ENCODE assay signal across 26 cellular contexts in the genomic region with DNA sequence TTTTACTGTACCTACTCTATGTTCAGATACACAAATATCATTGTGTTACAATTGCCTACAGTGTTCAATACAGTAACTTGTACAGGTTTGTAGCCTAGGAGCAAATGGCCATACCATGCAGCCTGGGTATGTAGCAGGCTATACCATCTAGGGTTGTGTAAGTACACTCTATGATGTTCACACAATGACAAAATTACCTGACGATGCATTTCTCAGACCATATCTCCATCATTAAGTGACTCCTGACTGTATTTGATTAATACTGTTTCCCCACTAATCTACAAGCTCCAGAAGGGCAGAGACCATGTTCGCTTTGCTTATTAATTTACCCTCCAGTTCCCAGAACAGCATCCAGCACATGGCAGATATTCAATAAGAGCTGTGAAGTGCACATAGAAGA.
A peak's percentile ranks its signal among the peaks of the same experiment; 100 is the strongest.
DNase-seq lines count a peak whose midpoint lies in the region; ATAC-seq, FAIRE-seq and TF ChIP-seq lines count a peak whose summit lies in the region.
"Had no signal": no experiment of that assay in that cellular context is flagged by ENCODE, and none has a peak within 500 bp of the region (broad histone marks: within the 10 kb centered on the region; RNA-seq: fewer than 3 reads in every experiment).

No MANE protein-coding gene starts in this region.

- H4K20me1 ChIP-seq in IMR-90 (ENCODE audit: insufficient read depth, low read length), result no peaks in the 10 kb centered on the region
- H4K20me1 ChIP-seq: BLaER1 treated with 17β-estradiol and CSF1 and Interleukin-3, amounts not matched to agents 10 nM and 100 nM had no signal

- H3K9me1 ChIP-seq in IMR-90 (ENCODE audit: insufficient read depth, low read length), result no peaks in the 10 kb centered on the region

- no peaks in the 10 kb centered on the region for H3K36me3 ChIP-seq in IMR-90 (ENCODE audit: control insufficient read depth, insufficient read depth, low read length)
- H3K36me3 ChIP-seq: BLaER1 treated with 17β-estradiol and CSF1 and Interleukin-3, amounts not matched to agents 10 nM and 100 nM had no signal

- H3K4ac ChIP-seq in IMR-90 (ENCODE audit: low read depth, low read length), result no peak overlapping the region

- BruUV-seq in IMR-90 (replicated peaks; lab: Mats Ljungman, UMichigan), result no TSS peak

- no peaks in the 10 kb centered on the region for H3K4me1 Mint-ChIP-seq in type B pancreatic cell (ENCODE audit: unreplicated experiment)
- H3K4me1 Mint-ChIP-seq: B cell had no signal

- no peaks in the 10 kb centered on the region for H3K9me3 ChIP-seq in A549
- no peaks in the 10 kb centered on the region for H3K9me3 ChIP-seq in IMR-90 (ENCODE audit: control insufficient read depth, insufficient read depth, low read length)
- H3K9me3 ChIP-seq: Caco-2 had no signal

- H3K27ac ChIP-seq in A549 (no peak overlapping the region), IMR-90 (ENCODE audit: insufficient read depth, low read length) (no peak overlapping the region)
- H3K27ac ChIP-seq: BLaER1 treated with 17β-estradiol and CSF1 and Interleukin-3, amounts not matched to agents 10 nM and 100 nM; C4-2B had no signal

- H3K4me1 ChIP-seq in A549 (no peaks in the 10 kb centered on the region), IMR-90 (ENCODE audit: control insufficient read depth, insufficient read depth, low read length) (no peaks in the 10 kb centered on the region)
- H3K4me1 ChIP-seq: BLaER1 treated with 17β-estradiol and CSF1 and Interleukin-3, amounts not matched to agents 10 nM and 100 nM; Caco-2 had no signal

- no peaks in the 10 kb centered on the region for H3K79me1 ChIP-seq in IMR-90 (ENCODE audit: low read depth in 1 of 2, low read length in 2 of 2)

- no peaks in the 10 kb centered on the region for H3K27me3 ChIP-seq in IMR-90 (ENCODE audit: control insufficient read depth, insufficient read depth, low read length)
- H3K27me3 ChIP-seq: BLaER1 treated with 17β-estradiol and CSF1 and Interleukin-3, amounts not matched to agents 10 nM and 100 nM had no signal

- in situ Hi-C loops in IMR-90 (cut with MboI; ENCODE audit: low sequenced_read_pairs), result no loop called here

- H2BK20ac ChIP-seq in IMR-90 (ENCODE audit: low read depth, low read length), result no peak overlapping the region

- FAIRE-seq in A549 (lab: Jason Lieb, UNC) (no peak), D721Med (lab: Jason Lieb, UNC) (peak; percentile 63)
- FAIRE-seq: A204.1, G401.6, GM12891, GM19239 had no signal

- no peak overlapping the region for H4K5ac ChIP-seq in IMR-90 (ENCODE audit: low read depth, low read length)

- peaks cover 11% of the 10 kb centered on the region for H3K9me3 Mint-ChIP-seq in type B pancreatic cell
- H3K9me3 Mint-ChIP-seq: CD4-positive, alpha-beta T cell; CD8-positive, alpha-beta T cell had no signal

- CTCF ChIA-PET in A549 (lab: Yijun Ruan, JAX), result no interaction called here
- CTCF ChIA-PET in IMR-90 (lab: Yijun Ruan, JAX), result no interaction called here

- TF ChIP-seq CTCF in A549 (IDR thresholded peaks at IDR 0.05), result no peak
- no peak for TF ChIP-seq CTCF in D721Med (IDR thresholded peaks at IDR 0.05; ENCODE audit: insufficient read depth, missing control alignments)
- no peak for TF ChIP-seq CTCF in IMR-90 (conservative IDR thresholded peaks at IDR 0.05; ENCODE audit: low read depth, low read length)
- no peak for TF ChIP-seq CTCF in type B pancreatic cell (conservative IDR thresholded peaks at IDR 0.05)
- TF ChIP-seq CTCF in lower leg skin (IDR thresholded peaks at IDR 0.05), result no peak

- no peak overlapping the region for H2BK15ac ChIP-seq in IMR-90 (ENCODE audit: low read depth, low read length)

- no peak overlapping the region for H3K4me3 ChIP-seq in A549
- H3K4me3 ChIP-seq in IMR-90 (ENCODE audit: insufficient read depth, low read depth, low read length), result no peak overlapping the region
- no peak overlapping the region for H3K4me3 ChIP-seq in lower leg skin (ENCODE audit: low read depth, poor library complexity, severe bottlenecking)
- H3K4me3 ChIP-seq: BLaER1 treated with 17β-estradiol and CSF1 and Interleukin-3, amounts not matched to agents 10 nM and 100 nM had no signal

- no peak overlapping the region for H2BK5ac ChIP-seq in IMR-90 (ENCODE audit: low read depth, low read length, poor library complexity, severe bottlenecking)

- H3K4me2 ChIP-seq in A549 (no peak overlapping the region), IMR-90 (ENCODE audit: low read depth, low read length) (no peak overlapping the region)
- H3K4me2 ChIP-seq: BLaER1 treated with 17β-estradiol and CSF1 and Interleukin-3, amounts not matched to agents 10 nM and 100 nM had no signal

- 49% methylated on average over 2 of the region's 2 CpGs for WGBS in A549 (ENCODE audit: missing lambda C conversion rate)
- WGBS in IMR-90 (ENCODE audit: extremely low coverage in 2 of 2, insufficient read length in 1 of 2), 2 experiments, result no CpG with 5 or more reads among the region's 2 CpGs
- 92 to 97% methylated on average over 2 of the region's 2 CpGs for WGBS in lower leg skin, 2 donors

- peaks cover 3% of the 10 kb centered on the region for H3K27me3 Mint-ChIP-seq in type B pancreatic cell
- H3K27me3 Mint-ChIP-seq: B cell had no signal

- no peaks in the 10 kb centered on the region for H3K36me3 Mint-ChIP-seq in type B pancreatic cell
- H3K36me3 Mint-ChIP-seq: CD8-positive, alpha-beta T cell had no signal

- H2BK120ac ChIP-seq in IMR-90 (ENCODE audit: low read depth, low read length), result no peak overlapping the region

- no peak overlapping the region for H3K56ac ChIP-seq in IMR-90 (ENCODE audit: extremely low read depth, insufficient read depth, low read length)

- no peak overlapping the region for H2AFZ ChIP-seq in IMR-90 (replicated peaks; ENCODE audit: low read length, poor library complexity)

- TF ChIP-seq RAD21 in A549 (conservative IDR thresholded peaks at IDR 0.05 in 1 of 2, IDR thresholded peaks at IDR 0.05 in 1 of 2) (no peak), IMR-90 (IDR thresholded peaks at IDR 0.05; ENCODE audit: low read length) (no peak)

- intact Hi-C loops in IMR-90 (cut with micrococcal nuclease), result no loop called here
- intact Hi-C loops in lower leg skin (cut with DNase I; ENCODE audit: low total_unique reads), result no loop called here

- H3K18ac ChIP-seq in IMR-90 (ENCODE audit: low read depth, low read length), result no peak overlapping the region

- no peak overlapping the region for H4K8ac ChIP-seq in IMR-90 (ENCODE audit: low read depth in 2 of 2, low read length in 2 of 2)

- dilution Hi-C loops in IMR-90 (cut with HindIII; ENCODE audit: low sequenced_read_pairs, unreplicated experiment), result no loop called here

- H2AK9ac ChIP-seq in IMR-90 (replicated peaks; ENCODE audit: low read depth, low read length, poor library complexity), result no peak overlapping the region

- H2AK5ac ChIP-seq in IMR-90 (ENCODE audit: low read depth, low read length), result no peak overlapping the region

- H3K14ac ChIP-seq in IMR-90 (replicated peaks; ENCODE audit: low read depth, low read length), result no peak overlapping the region

- no peak overlapping the region for H3K23ac ChIP-seq in IMR-90 (ENCODE audit: low read depth, low read length)

- no peak for TF ChIP-seq EP300 in A549 (IDR thresholded peaks at IDR 0.05)

- H3K9ac ChIP-seq in IMR-90 (ENCODE audit: low read depth, low read length), result no peak overlapping the region
- H3K9ac ChIP-seq: BLaER1 treated with 17β-estradiol and CSF1 and Interleukin-3, amounts not matched to agents 10 nM and 100 nM had no signal

- DNase-seq in A549 (ENCODE audit: low read depth in 1 of 2, low spot score in 1 of 2), result no peak
- no peak for DNase-seq in D721Med (ENCODE audit: insufficient read length, low spot score)
- DNase-seq in IMR-90, result no peak
- peak; percentile 32 to 48 for DNase-seq in erythroblast (lab: John Stamatoyannopoulos, UW)
- no peak for DNase-seq in DMS79 treated with DMSO at 0.1 percent for 48 hours (lab: John Stamatoyannopoulos, UW)
- no peak for DNase-seq in type B pancreatic cell (ENCODE audit: extremely low spot score, unreplicated experiment)
- no peak for DNase-seq in stimulated activated naive CD4-positive, alpha-beta T cell treated with Interleukin-2 at 50 U/mL for 16 hours (lab: John Stamatoyannopoulos, UW)
- DNase-seq in lower leg skin (ENCODE audit: low spot score in 2 of 2), result no peak
- DNase-seq: 8988T; AML-193; Caco-2; Calu3; CD4-positive, alpha-beta T cell; CD8-positive, alpha-beta T cell; DMS 273 treated with DMSO at 0.1 percent for 48 hours; DMS153; DMS53; DMS79; GF-D8 had no signal

- ATAC-seq in A549, result no peak
- no peak for ATAC-seq in IMR-90 (ENCODE audit: low read depth)
- ATAC-seq: CD8-positive, alpha-beta T cell had no signal

- POLR2A ChIA-PET in A549 (lab: Yijun Ruan, JAX) (no interaction called here), IMR-90 (lab: Charles Lee; ENCODE audit: unreplicated experiment) (no interaction called here)

- no peak overlapping the region for H4K91ac ChIP-seq in IMR-90 (ENCODE audit: insufficient read depth, low read depth, low read length)

- no peak for TF ChIP-seq POLR2A in A549 (IDR thresholded peaks at IDR 0.05; ENCODE audit: low read length)
- no peak for TF ChIP-seq POLR2A in IMR-90 (IDR thresholded peaks at IDR 0.05; ENCODE audit: low read depth, low read length)
- TF ChIP-seq POLR2A in erythroblast (IDR thresholded peaks at IDR 0.05; ENCODE audit: low read length), result no peak
- no peak for TF ChIP-seq POLR2A in lower leg skin (IDR thresholded peaks at IDR 0.05)

- H3K27ac Mint-ChIP-seq in type B pancreatic cell, result no peak overlapping the region
- H3K27ac Mint-ChIP-seq: B cell; CD4-positive, alpha-beta T cell; CD8-positive, alpha-beta T cell had no signal

- no peak overlapping the region for H3K4me3 Mint-ChIP-seq in type B pancreatic cell
- H3K4me3 Mint-ChIP-seq: B cell; CD4-positive, alpha-beta T cell; CD8-positive, alpha-beta T cell had no signal

TF ChIP-seq in A549, 52 proteins besides CTCF, POLR2A, EP300 and RAD21:
- TF ChIP-seq MAFK (IDR thresholded peaks at IDR 0.05; ENCODE audit: partially characterized antibody) (peak; percentile 35), CHD4 (IDR thresholded peaks at IDR 0.05; ENCODE audit: borderline replicate concordance) (no peak), SREBF2 (IDR thresholded peaks at IDR 0.05) (no peak)

TF ChIP-seq in IMR-90, 13 proteins besides CTCF, POLR2A, EP300 and RAD21:
- TF ChIP-seq NFE2L2 (IDR thresholded peaks at IDR 0.05; ENCODE audit: low read depth, low read length) (no peak), RCOR1 (IDR thresholded peaks at IDR 0.05; ENCODE audit: insufficient replicate concordance, low read length) (no peak), MAFK (IDR thresholded peaks at IDR 0.05; ENCODE audit: low read depth, low read length) (peak; percentile 17; the same call in 1 of the 2 replicates)

Comparison
In these comparisons a context has a peak if more than half of its experiments do, and no peak if none do; other contexts are left out.
1. DNase-seq: peak in erythroblast (2 of 2); none in A549 (0 of 2), D721Med (single experiment), IMR-90 (single experiment), DMS79 treated with DMSO at 0.1 percent for 48 hours (single experiment), type B pancreatic cell (single experiment), stimulated activated naive CD4-positive, alpha-beta T cell treated with Interleukin-2 at 50 U/mL for 16 hours (single experiment) and lower leg skin (0 of 2).